Comparison of ENCODE assay signal across 29 cellular contexts in the genomic region with DNA sequence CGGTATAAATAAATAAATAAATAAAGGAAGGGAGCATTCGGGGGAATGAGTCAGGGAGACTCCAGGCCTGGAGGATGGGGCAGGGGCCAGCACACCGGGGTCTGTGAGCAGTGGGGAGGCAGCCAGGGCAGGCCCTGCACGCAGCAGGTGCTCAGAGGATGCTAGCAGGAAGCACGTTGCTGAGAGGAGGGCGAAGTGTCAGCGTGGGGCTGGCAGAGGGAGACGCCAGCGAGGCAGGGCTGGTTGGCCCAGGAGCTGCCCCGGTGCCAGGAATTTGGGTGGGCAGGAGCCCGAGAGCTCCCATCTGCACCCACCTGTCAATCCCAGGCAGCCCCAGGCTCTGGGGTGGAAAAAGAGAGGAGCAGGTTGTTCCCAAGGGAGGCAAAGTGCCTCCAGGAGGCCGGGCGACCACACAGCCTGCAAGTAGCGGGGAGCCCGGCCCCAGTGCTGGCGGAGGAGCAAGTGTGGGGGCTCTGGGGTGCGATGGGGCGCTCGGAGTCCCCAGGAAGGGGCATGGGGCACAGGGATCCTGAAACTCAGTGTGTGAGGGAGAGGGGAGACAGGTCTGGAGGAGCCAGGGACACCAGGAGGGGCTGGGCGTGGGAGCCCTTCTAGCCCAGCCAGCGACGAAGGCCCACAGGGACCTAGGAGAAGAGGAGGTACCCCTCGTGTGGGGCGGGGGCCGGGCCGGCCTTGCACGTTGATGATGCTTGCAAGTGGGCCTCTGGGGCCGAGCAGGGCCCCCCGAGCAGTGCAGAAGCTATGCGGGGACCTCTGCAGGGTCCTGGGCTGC.
"Had no signal": no experiment of that assay in that cellular context is flagged by ENCODE, and none has a peak within 500 bp of the region (broad histone marks: within the 10 kb centered on the region; RNA-seq: fewer than 3 reads in every experiment).

No MANE protein-coding gene starts in this region.

- DNase-seq: activated CD4-positive, alpha-beta memory T cell treated with anti-CD3 and anti-CD28 coated beads for 36 hours; activated CD4-positive, alpha-beta T cell treated with anti-CD3 and anti-CD28 coated beads, Interleukin-2, amount 10 ng/mL, durations not matched to agents 24 days and 14 days; activated effector memory CD4-positive, alpha-beta T cell treated with anti-CD3 and anti-CD28 coated beads, Interleukin-2, amount 50 U/mL, for 16 hours; activated naive CD4-positive, alpha-beta T cell; activated T-cell treated with anti-CD3 and anti-CD28 coated beads, Interleukin-2, amount 50 U/mL, for 1 hour; activated T-cell treated with anti-CD3 and anti-CD28 coated beads, Interleukin-2, amount 50 U/mL, for 72 hours; adrenal gland; caudate nucleus; cerebellar nuclear complex; KG1; MG63; NCI-H1092; NCI-H1436 treated with DMSO at 0.1 percent for 48 hours; NCI-H1694 treated with DMSO at 0.1 percent for 48 hours; NCI-H2029; NCI-H345; NCI-H510A; NCI-H526; NCI-H748 treated with DMSO at 0.1 percent for 48 hours; NK-92 treated with Interleukin-12 subunit alpha and Interleukin-12 subunit beta, amount 100 ng/mL, for 24 hours; PC-3; Peyer's patch; RPMI8226; SHP77 treated with DMSO at 0.1 percent for 48 hours; T-helper 1 cell; T1000 had no signal

- H3K27me3 ChIP-seq: Peyer's patch had no signal

- H3K9me3 Mint-ChIP-seq: activated CD4-positive, alpha-beta memory T cell treated with anti-CD3 and anti-CD28 coated beads for 36 hours; activated CD4-positive, alpha-beta T cell treated with anti-CD3 and anti-CD28 coated beads, Interleukin-2, amount 10 ng/mL, durations not matched to agents 24 days and 14 days; activated naive CD4-positive, alpha-beta T cell treated with anti-CD3 and anti-CD28 coated beads, Interleukin-2, amount 50 U/mL, for 24 hours; activated T-cell treated with anti-CD3 and anti-CD28 coated beads, Interleukin-2, amount 50 U/mL, for 72 hours; activated T-helper 17 cell treated with anti-CD3 and anti-CD28 coated beads, Interleukin-2, amount 50 U/mL, for 72 hours; brain had no signal

- H3K9me3 ChIP-seq: adrenal gland, MG63, Peyer's patch had no signal

- ATAC-seq: activated T-cell treated with anti-CD3 and anti-CD28 coated beads, Interleukin-2, amount 50 U/mL, for 72 hours; activated T-helper 17 cell treated with anti-CD3 and anti-CD28 coated beads, Interleukin-2, amount 50 U/mL, for 72 hours; PC-3 had no signal

- H3K36me3 ChIP-seq: adrenal gland, MG63, Peyer's patch had no signal

- H3K4me3 ChIP-seq: adrenal gland, MG63, Peyer's patch had no signal

- H3K27ac ChIP-seq: adrenal gland, Peyer's patch had no signal

- H3K27me3 Mint-ChIP-seq: activated CD4-positive, alpha-beta memory T cell treated with anti-CD3 and anti-CD28 coated beads for 36 hours; activated naive CD4-positive, alpha-beta T cell treated with anti-CD3 and anti-CD28 coated beads, Interleukin-2, amount 50 U/mL, for 24 hours had no signal

- H3K4me1 ChIP-seq: adrenal gland, Peyer's patch had no signal

- H3K27ac Mint-ChIP-seq: activated CD4-positive, alpha-beta T cell treated with anti-CD3 and anti-CD28 coated beads, Interleukin-2, amount 10 ng/mL, durations not matched to agents 24 days and 14 days; activated naive CD4-positive, alpha-beta T cell treated with anti-CD3 and anti-CD28 coated beads, Interleukin-2, amount 50 U/mL, for 24 hours; activated T-cell treated with anti-CD3 and anti-CD28 coated beads, Interleukin-2, amount 50 U/mL, for 72 hours; activated T-helper 17 cell treated with anti-CD3 and anti-CD28 coated beads, Interleukin-2, amount 50 U/mL, for 72 hours had no signal

- H3K4me3 Mint-ChIP-seq: activated CD4-positive, alpha-beta memory T cell treated with anti-CD3 and anti-CD28 coated beads for 36 hours; activated CD4-positive, alpha-beta T cell treated with anti-CD3 and anti-CD28 coated beads, Interleukin-2, amount 10 ng/mL, durations not matched to agents 24 days and 14 days; activated naive CD4-positive, alpha-beta T cell treated with anti-CD3 and anti-CD28 coated beads, Interleukin-2, amount 50 U/mL, for 24 hours; activated T-cell treated with anti-CD3 and anti-CD28 coated beads, Interleukin-2, amount 50 U/mL, for 72 hours; activated T-helper 17 cell treated with anti-CD3 and anti-CD28 coated beads, Interleukin-2, amount 50 U/mL, for 72 hours; brain had no signal
